ENCODE assay signal across 3 cellular contexts in genomic region chr1:145066486-145066885, GRCh38. TPM values are rescaled to one million over a fixed set of nuclear protein-coding genes. Genes with fewer than 3 reads are reported as not detected.
"Had no signal": no experiment of that assay in that cellular context is flagged by ENCODE, and none has a peak within 500 bp of the region (broad histone marks: within the 10 kb centered on the region; RNA-seq: fewer than 3 reads in every experiment).

No MANE protein-coding gene starts in this region.

RNA-seq across cellular contexts. Expression of gene FAM72D, which starts 29.3 kb away (rescaled TPM):
- total RNA-seq: right atrium auricular region, transverse colon had no signal
- polyA plus RNA-seq: naive thymus-derived CD4-positive, alpha-beta T cell had no signal
